22 cellular contexts compared by ENCODE assay signal in the genomic region with DNA sequence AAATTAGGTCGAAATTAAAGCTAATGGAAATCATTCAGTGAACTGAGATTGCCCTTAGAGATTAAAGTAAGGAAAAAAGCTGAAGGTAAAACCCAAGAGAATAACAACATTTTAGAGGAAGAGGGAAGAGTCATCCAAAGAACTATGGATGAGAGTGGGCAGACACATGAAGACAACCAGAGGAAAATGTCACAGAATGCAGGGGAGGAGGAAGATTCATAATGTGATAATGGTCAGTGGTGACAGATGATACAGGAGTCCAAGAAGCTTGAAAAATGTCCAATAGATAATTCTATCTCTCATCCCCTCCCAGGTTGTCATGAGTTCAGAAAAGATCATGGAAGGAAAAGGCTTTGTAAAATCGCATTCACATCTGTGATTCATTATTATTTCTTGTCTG.
"Had no signal": no experiment of that assay in that cellular context is flagged by ENCODE, and none has a peak within 500 bp of the region (broad histone marks: within the 10 kb centered on the region; RNA-seq: fewer than 3 reads in every experiment).

No MANE protein-coding gene starts in this region.

- ATAC-seq: activated T-cell treated with anti-CD3 and anti-CD28 coated beads, Interleukin-2, amount 50 U/mL, for 4 hours; T-cell had no signal

- H3K27ac Mint-ChIP-seq: activated CD4-positive, alpha-beta memory T cell treated with anti-CD3 and anti-CD28 coated beads for 36 hours; activated CD4-positive, alpha-beta T cell treated with anti-CD3 and anti-CD28 coated beads, Interleukin-2, amount 10 ng/mL, durations not matched to agents 7 days and 5 days; activated naive CD4-positive, alpha-beta T cell treated with anti-CD3 and anti-CD28 coated beads for 36 hours; activated naive CD8-positive, alpha-beta T cell; T-cell had no signal

- H3K9ac ChIP-seq: KMS-11 had no signal

- H3K4me1 Mint-ChIP-seq: activated CD4-positive, alpha-beta T cell treated with anti-CD3 and anti-CD28 coated beads, Interleukin-2, amount 10 ng/mL, durations not matched to agents 7 days and 5 days; T-cell had no signal

- H3K4me2 ChIP-seq: KMS-11 had no signal

- H3K9me3 Mint-ChIP-seq: activated CD4-positive, alpha-beta memory T cell treated with anti-CD3 and anti-CD28 coated beads for 36 hours; activated CD4-positive, alpha-beta T cell treated with anti-CD3 and anti-CD28 coated beads, Interleukin-2, amount 10 ng/mL, durations not matched to agents 7 days and 5 days; activated naive CD4-positive, alpha-beta T cell treated with anti-CD3 and anti-CD28 coated beads for 36 hours; activated T-cell treated with anti-CD3 and anti-CD28 coated beads, Interleukin-2, amount 50 U/mL, for 4 hours had no signal

- DNase-seq: activated CD4-positive, alpha-beta memory T cell treated with anti-CD3 and anti-CD28 coated beads for 36 hours; activated CD4-positive, alpha-beta T cell treated with anti-CD3 and anti-CD28 coated beads, Interleukin-2, amount 10 ng/mL, durations not matched to agents 7 days and 5 days; activated CD4-positive, CD25-positive, alpha-beta regulatory T cell; activated CD8-positive, alpha-beta memory T cell treated with anti-CD3 and anti-CD28 coated beads for 24 hours; activated gamma-delta T cell; activated naive CD4-positive, alpha-beta T cell treated with anti-CD3 and anti-CD28 coated beads for 36 hours; activated T-cell treated with anti-CD3 and anti-CD28 coated beads, Interleukin-2, amount 50 U/mL, for 4 hours; amygdala; NCI-H1092; NCI-H1930; NCI-H2107; NCI-H2171 treated with DMSO at 0.1 percent for 48 hours; NCI-H226; NCI-H774; SIG-M5; T-cell; T-helper 2 cell; T1000 had no signal

- H3K27ac ChIP-seq: KMS-11, VCaP had no signal

- H3K27me3 Mint-ChIP-seq: activated CD4-positive, alpha-beta T cell treated with anti-CD3 and anti-CD28 coated beads, Interleukin-2, amount 10 ng/mL, durations not matched to agents 7 days and 5 days had no signal

- H3K4me3 Mint-ChIP-seq: activated CD4-positive, alpha-beta memory T cell treated with anti-CD3 and anti-CD28 coated beads for 36 hours; activated CD4-positive, alpha-beta T cell treated with anti-CD3 and anti-CD28 coated beads, Interleukin-2, amount 10 ng/mL, durations not matched to agents 7 days and 5 days; activated naive CD4-positive, alpha-beta T cell treated with anti-CD3 and anti-CD28 coated beads for 36 hours; activated naive CD8-positive, alpha-beta T cell; activated T-cell treated with anti-CD3 and anti-CD28 coated beads, Interleukin-2, amount 50 U/mL, for 4 hours; T-cell had no signal

- FAIRE-seq: TTC549 had no signal

- H3K36me3 Mint-ChIP-seq: activated CD4-positive, alpha-beta memory T cell treated with anti-CD3 and anti-CD28 coated beads for 36 hours; activated naive CD8-positive, alpha-beta T cell; T-cell had no signal
